In the genomic region with DNA sequence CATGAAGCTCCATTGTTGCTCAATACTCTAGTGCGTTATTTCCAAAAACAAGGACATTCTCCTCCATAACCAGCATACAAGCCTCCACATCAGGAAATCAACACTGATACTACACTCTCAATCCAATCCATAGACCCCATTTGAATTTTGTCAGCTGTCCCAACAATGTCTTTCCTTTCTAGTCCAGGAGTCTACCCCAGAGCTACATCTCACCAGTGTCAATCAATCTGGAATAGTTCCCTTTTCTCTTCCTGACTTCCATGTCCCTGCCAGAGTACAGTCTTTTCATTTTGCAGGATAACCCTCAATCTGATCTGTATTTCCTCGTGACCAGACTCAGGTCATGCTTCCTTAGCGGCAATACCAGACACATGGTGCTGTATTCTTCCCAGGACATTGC, we compare ENCODE assay signal across 20 cellular contexts. TPM values are rescaled to one million over a fixed set of nuclear protein-coding genes. Genes with fewer than 3 reads are reported as not detected.
DNase-seq lines count a peak whose midpoint lies in the region; ATAC-seq and TF ChIP-seq lines count a peak whose summit lies in the region.
"Had no signal": no experiment of that assay in that cellular context is flagged by ENCODE, and none has a peak within 500 bp of the region (broad histone marks: within the 10 kb centered on the region; RNA-seq: fewer than 3 reads in every experiment).

No MANE protein-coding gene starts in this region.

- intact Hi-C loops in CD4-positive, alpha-beta T cell (cut with DNase I, micrococcal nuclease), result no loop called here
- intact Hi-C loops in adrenal gland (cut with DNase I), result no loop called here

- TF ChIP-seq POLR2A in adrenal gland (IDR thresholded peaks at IDR 0.05), result no peak
- no peak for TF ChIP-seq POLR2A in gastroesophageal sphincter (IDR thresholded peaks at IDR 0.05)

- no peak for TF ChIP-seq EP300 in gastroesophageal sphincter (IDR thresholded peaks at IDR 0.05)

- H3K27ac ChIP-seq in BLaER1 treated with 17β-estradiol and CSF1 and Interleukin-3, amounts not matched to agents 10 nM and 100 nM, result no peak overlapping the region
- no peak overlapping the region for H3K27ac ChIP-seq in CD4-positive, alpha-beta T cell (ENCODE audit: low read depth, low read length)
- H3K27ac ChIP-seq in adrenal gland (peak overlapping the region in 4 of 5 donors; percentile 82 to 91 (median 86)), gastroesophageal sphincter (no peak overlapping the region)
- H3K27ac ChIP-seq: GM23248, RWPE1, SK-N-MC had no signal

- no peaks in the 10 kb centered on the region for H3K27me3 ChIP-seq in BLaER1 treated with 17β-estradiol and CSF1 and Interleukin-3, amounts not matched to agents 10 nM and 100 nM
- no peaks in the 10 kb centered on the region for H3K27me3 ChIP-seq in CD4-positive, alpha-beta T cell (ENCODE audit: control insufficient read depth, insufficient read depth, low read length)
- no peaks in the 10 kb centered on the region for H3K27me3 ChIP-seq in adrenal gland
- no peaks in the 10 kb centered on the region for H3K27me3 ChIP-seq in gastroesophageal sphincter

- H3K36me3 Mint-ChIP-seq in CD4-positive, alpha-beta T cell (ENCODE audit: low read depth), result no peaks in the 10 kb centered on the region
- H3K36me3 Mint-ChIP-seq in stimulated activated effector memory CD8-positive, alpha-beta T cell treated with anti-CD3 and anti-CD28 coated beads, Interleukin-12 subunit alpha, Interleukin-12 subunit beta, amount 100 ng/mL, for 72 hours, result peaks cover 9% of the 10 kb centered on the region

- no peak overlapping the region for H3K4me3 Mint-ChIP-seq in CD4-positive, alpha-beta T cell
- H3K4me3 Mint-ChIP-seq in stimulated activated effector memory CD8-positive, alpha-beta T cell treated with anti-CD3 and anti-CD28 coated beads, Interleukin-12 subunit alpha, Interleukin-12 subunit beta, amount 100 ng/mL, for 72 hours, result no peak overlapping the region
- H3K4me3 Mint-ChIP-seq: H9 had no signal

- POLR2A ChIA-PET in CD4-positive, alpha-beta T cell (lab: Charles Lee), result no interaction called here

- no peak overlapping the region for H3K4me3 ChIP-seq in BLaER1 treated with 17β-estradiol and CSF1 and Interleukin-3, amounts not matched to agents 10 nM and 100 nM
- H3K4me3 ChIP-seq in adrenal gland, result no peak overlapping the region
- no peak overlapping the region for H3K4me3 ChIP-seq in gastroesophageal sphincter
- H3K4me3 ChIP-seq: GM23248, SK-N-MC had no signal

- no peaks in the 10 kb centered on the region for H3K9me3 ChIP-seq in BLaER1 treated with 17β-estradiol and CSF1 and Interleukin-3, amounts not matched to agents 10 nM and 100 nM (replicated peaks in 1 of 11)
- H3K9me3 ChIP-seq in CD4-positive, alpha-beta T cell (ENCODE audit: control insufficient read depth, low read length), result no peaks in the 10 kb centered on the region
- H3K9me3 ChIP-seq in adrenal gland (replicated peaks in 1 of 3) (no peaks in the 10 kb centered on the region), gastroesophageal sphincter (no peaks in the 10 kb centered on the region)

- ATAC-seq in CD4-positive, alpha-beta T cell (ENCODE audit: poor library complexity), result no peak
- ATAC-seq in stimulated activated effector memory CD8-positive, alpha-beta T cell treated with anti-CD3 and anti-CD28 coated beads, Interleukin-12 subunit alpha, Interleukin-12 subunit beta, amount 100 ng/mL, for 72 hours, result no peak
- no peak for ATAC-seq in gastroesophageal sphincter

- peaks cover 13 to 37% (median 21%) of the 10 kb centered on the region in 10 experiments; a peak in 18 of 20 replicates for H3K4me1 ChIP-seq in BLaER1 treated with 17β-estradiol and CSF1 and Interleukin-3, amounts not matched to agents 10 nM and 100 nM
- H3K4me1 ChIP-seq in adrenal gland (replicated peaks in 1 of 2) (peaks cover 31 to 40% of the 10 kb centered on the region in 2 donors), gastroesophageal sphincter (peaks cover 3 to 39% (median 3%) of the 10 kb centered on the region in 3 donors)

- DNase-seq in CD4-positive, alpha-beta T cell, result no peak
- DNase-seq in adrenal gland (no peak), occipital lobe (lab: John Stamatoyannopoulos, UW) (no peak), nucleus accumbens (lab: John Stamatoyannopoulos, UW) (no peak)
- no peak for DNase-seq in stimulated activated effector memory CD8-positive, alpha-beta T cell treated with anti-CD3 and anti-CD28 coated beads, Interleukin-12 subunit alpha, Interleukin-12 subunit beta, amount 100 ng/mL, for 72 hours (ENCODE audit: low spot score in 2 of 2)
- DNase-seq: Calu3; CD8-positive, alpha-beta memory T cell; DMS153; GM23248; H9; KG1; NCI-H1105; NCI-H146; NCI-H2227 treated with DMSO at 0.1 percent for 48 hours; NCI-H510A; SHP77 treated with DMSO at 0.1 percent for 48 hours had no signal

- peak overlapping the region; percentile 1 for H3K27ac Mint-ChIP-seq in CD4-positive, alpha-beta T cell
- H3K27ac Mint-ChIP-seq in stimulated activated effector memory CD8-positive, alpha-beta T cell treated with anti-CD3 and anti-CD28 coated beads, Interleukin-12 subunit alpha, Interleukin-12 subunit beta, amount 100 ng/mL, for 72 hours, result peak overlapping the region; percentile 9
- H3K27ac Mint-ChIP-seq: H9 had no signal

- peaks cover 57 to 98% (median 96%) of the 10 kb centered on the region in 11 experiments for H4K20me1 ChIP-seq in BLaER1 treated with 17β-estradiol and CSF1 and Interleukin-3, amounts not matched to agents 10 nM and 100 nM

- no peaks in the 10 kb centered on the region for H3K27me3 Mint-ChIP-seq in CD4-positive, alpha-beta T cell
- H3K27me3 Mint-ChIP-seq: CD8-positive, alpha-beta memory T cell had no signal

- H3K4me2 ChIP-seq in BLaER1 treated with 17β-estradiol and CSF1 and Interleukin-3, amounts not matched to agents 10 nM and 100 nM, result peak overlapping the region in 6 of 11 experiments; percentile 19 to 64 (median 46); a peak in 9 of 22 replicates

- peaks cover 55% of the 10 kb centered on the region for H3K4me1 Mint-ChIP-seq in CD4-positive, alpha-beta T cell (ENCODE audit: low read depth)
- H3K4me1 Mint-ChIP-seq in stimulated activated effector memory CD8-positive, alpha-beta T cell treated with anti-CD3 and anti-CD28 coated beads, Interleukin-12 subunit alpha, Interleukin-12 subunit beta, amount 100 ng/mL, for 72 hours, result peaks cover 45% of the 10 kb centered on the region

- H3K36me3 ChIP-seq in BLaER1 treated with 17β-estradiol and CSF1 and Interleukin-3, amounts not matched to agents 10 nM and 100 nM, result peaks cover 0 to 11% (median 6%) of the 10 kb centered on the region in 11 experiments; a peak in 2 of 22 replicates
- H3K36me3 ChIP-seq in adrenal gland (replicated peaks in 1 of 2) (no peaks in the 10 kb centered on the region), gastroesophageal sphincter (no peaks in the 10 kb centered on the region)

- H3K9ac ChIP-seq in BLaER1 treated with 17β-estradiol and CSF1 and Interleukin-3, amounts not matched to agents 10 nM and 100 nM, result no peak overlapping the region
- H3K9ac ChIP-seq: GM23248 had no signal

- 54 to 73% (median 71%) methylated on average over 3 of the region's 3 CpGs for WGBS in adrenal gland, 4 donors
- WGBS in gastroesophageal sphincter (ENCODE audit: low coverage in 1 of 2), 2 donors, result 94 to 100% methylated on average over 2 of the region's 3 CpGs

- no peaks in the 10 kb centered on the region for H3K9me3 Mint-ChIP-seq in CD4-positive, alpha-beta T cell
- H3K9me3 Mint-ChIP-seq in stimulated activated effector memory CD8-positive, alpha-beta T cell treated with anti-CD3 and anti-CD28 coated beads, Interleukin-12 subunit alpha, Interleukin-12 subunit beta, amount 100 ng/mL, for 72 hours, result no peaks in the 10 kb centered on the region
- H3K9me3 Mint-ChIP-seq: CD8-positive, alpha-beta memory T cell had no signal

- CTCF ChIA-PET in CD4-positive, alpha-beta T cell (lab: Charles Lee), result interaction anchor here (1.0 kb wide), 1 partner anchor 19 kb away, joined by 3 read pairs; no protein-coding TSS in a partner anchor

- TF ChIP-seq CTCF in CD4-positive, alpha-beta T cell (IDR thresholded peaks at IDR 0.05), result no peak
- no peak for TF ChIP-seq CTCF in adrenal gland (IDR thresholded peaks at IDR 0.05)
- TF ChIP-seq CTCF in gastroesophageal sphincter (IDR thresholded peaks at IDR 0.05), result no peak

RNA-seq across cellular contexts. Expression of a gene that starts 43.0 kb away (rescaled TPM):
- 10 to 100 TPM; 61.6 to 64.1 TPM for total RNA-seq in CD4-positive, alpha-beta T cell
- total RNA-seq in adrenal gland (10 to 100 TPM; 19.6 to 43.9 (median 28.3) TPM), occipital lobe (60.7 TPM), gastroesophageal sphincter (10 to 100 TPM; 26.0 to 47.9 (median 41.8) TPM)
- polyA plus RNA-seq in adrenal gland, result 10 to 100 TPM in 2 of 3 donors, 1 to 10 TPM in 1; 5.6 to 16.2 (median 11.9) TPM

Comparison
In these comparisons a context has a peak if more than half of its experiments do, and no peak if none do; other contexts are left out.
1. H3K27ac ChIP-seq: peak in adrenal gland (4 of 5); none in BLaER1 treated with 17β-estradiol and CSF1 and Interleukin-3, amounts not matched to agents 10 nM and 100 nM (0 of 11), CD4-positive, alpha-beta T cell (single experiment) and gastroesophageal sphincter (0 of 4).